Comparison of ENCODE assay signal across 1 cellular context in the genomic region with DNA sequence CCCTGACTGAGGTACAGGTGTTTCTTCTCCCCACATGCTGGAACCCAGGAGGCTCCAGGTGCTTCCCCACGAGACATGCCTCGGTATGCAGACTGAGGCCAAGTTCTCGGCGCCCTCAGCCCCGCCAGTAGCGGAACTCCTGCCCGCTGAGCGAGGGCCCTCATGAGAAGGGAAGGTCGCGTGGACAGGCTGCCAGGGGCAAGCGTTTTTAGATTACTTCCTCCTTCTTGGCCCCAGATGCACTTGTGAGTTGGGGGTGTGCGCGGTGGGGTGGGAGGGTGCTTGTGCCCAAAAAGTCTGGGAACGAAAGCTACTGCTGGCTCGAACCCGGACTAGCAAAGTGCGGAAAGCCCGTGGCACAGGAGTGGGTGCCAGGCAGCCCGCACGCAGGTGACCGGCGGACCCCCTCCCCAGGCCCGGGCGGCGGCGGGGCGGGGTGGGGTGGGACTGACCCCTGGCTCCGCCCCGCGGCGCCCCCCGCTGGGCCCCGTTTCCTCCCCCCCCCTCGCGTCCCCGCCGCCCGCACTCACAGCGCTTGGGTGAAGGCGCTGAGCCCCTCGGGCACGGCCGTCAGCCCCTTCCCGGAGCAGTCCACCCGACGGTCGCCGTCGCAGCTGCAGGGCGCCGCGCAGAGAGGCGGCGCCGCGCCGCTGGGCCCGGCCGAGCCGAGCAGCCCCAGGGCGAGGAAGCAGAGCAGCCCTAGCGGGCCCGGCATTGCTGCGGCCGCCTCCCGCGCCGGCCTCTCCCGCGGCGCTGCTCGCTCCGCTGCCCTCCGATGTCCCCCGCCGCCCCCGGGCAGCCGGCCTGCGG.
TF ChIP-seq lines count a peak whose summit lies in the region.

No MANE protein-coding gene starts in this region.

TF ChIP-seq in HepG2, 621 proteins besides CTCF, POLR2A, EP300 and RAD21 (continues in another document):
- TF ChIP-seq MBNL3 (CRISPR knock-in tag; conservative IDR thresholded peaks at IDR 0.05) (no peak), HNRNPL (IDR thresholded peaks at IDR 0.05; ENCODE audit: low read depth, low read length) (no peak), GABPB1 (CRISPR knock-in tag; IDR thresholded peaks at IDR 0.05) (peak; percentile 46; the same call in 1 of the 2 replicates), ZNF510 (CRISPR knock-in tag; IDR thresholded peaks at IDR 0.05; ENCODE audit: low read depth) (no peak), ZNF564 (CRISPR knock-in tag; IDR thresholded peaks at IDR 0.05) (peak; percentile 24; the same call in 1 of the 2 replicates), ZFP1 (CRISPR knock-in tag; IDR thresholded peaks at IDR 0.05) (no peak), CBX5 (CRISPR knock-in tag; IDR thresholded peaks at IDR 0.05; ENCODE audit: borderline replicate concordance) (no peak), IRF2 (CRISPR knock-in tag; IDR thresholded peaks at IDR 0.05) (no peak), SRY (CRISPR knock-in tag; IDR thresholded peaks at IDR 0.05) (no peak), ZNF558 (CRISPR knock-in tag; IDR thresholded peaks at IDR 0.05; ENCODE audit: borderline replicate concordance) (no peak), ZMAT3 (CRISPR knock-in tag; conservative IDR thresholded peaks at IDR 0.05) (peak; percentile 58; the same call in 1 of the 2 replicates), AGO1 (IDR thresholded peaks at IDR 0.05; ENCODE audit: low read depth, low read length, poor library complexity, severe bottlenecking) (peak; percentile 58), ZNF232 (CRISPR knock-in tag; IDR thresholded peaks at IDR 0.05; ENCODE audit: borderline replicate concordance) (no peak), ISX (CRISPR knock-in tag; conservative IDR thresholded peaks at IDR 0.05) (no peak), ZNF33A (CRISPR knock-in tag; IDR thresholded peaks at IDR 0.05; ENCODE audit: borderline replicate concordance) (no peak), ZNF780A (CRISPR knock-in tag; IDR thresholded peaks at IDR 0.05) (no peak)
- TF ChIP-seq, protein P1, sequence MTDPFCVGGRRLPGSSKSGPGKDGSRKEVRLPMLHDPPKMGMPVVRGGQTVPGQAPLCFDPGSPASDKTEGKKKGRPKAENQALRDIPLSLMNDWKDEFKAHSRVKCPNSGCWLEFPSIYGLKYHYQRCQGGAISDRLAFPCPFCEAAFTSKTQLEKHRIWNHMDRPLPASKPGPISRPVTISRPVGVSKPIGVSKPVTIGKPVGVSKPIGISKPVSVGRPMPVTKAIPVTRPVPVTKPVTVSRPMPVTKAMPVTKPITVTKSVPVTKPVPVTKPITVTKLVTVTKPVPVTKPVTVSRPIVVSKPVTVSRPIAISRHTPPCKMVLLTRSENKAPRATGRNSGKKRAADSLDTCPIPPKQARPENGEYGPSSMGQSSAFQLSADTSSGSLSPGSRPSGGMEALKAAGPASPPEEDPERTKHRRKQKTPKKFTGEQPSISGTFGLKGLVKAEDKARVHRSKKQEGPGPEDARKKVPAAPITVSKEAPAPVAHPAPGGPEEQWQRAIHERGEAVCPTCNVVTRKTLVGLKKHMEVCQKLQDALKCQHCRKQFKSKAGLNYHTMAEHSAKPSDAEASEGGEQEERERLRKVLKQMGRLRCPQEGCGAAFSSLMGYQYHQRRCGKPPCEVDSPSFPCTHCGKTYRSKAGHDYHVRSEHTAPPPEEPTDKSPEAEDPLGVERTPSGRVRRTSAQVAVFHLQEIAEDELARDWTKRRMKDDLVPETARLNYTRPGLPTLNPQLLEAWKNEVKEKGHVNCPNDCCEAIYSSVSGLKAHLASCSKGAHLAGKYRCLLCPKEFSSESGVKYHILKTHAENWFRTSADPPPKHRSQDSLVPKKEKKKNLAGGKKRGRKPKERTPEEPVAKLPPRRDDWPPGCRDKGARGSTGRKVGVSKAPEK (CRISPR knock-in tag; IDR thresholded peaks at IDR 0.05; ENCODE audit: borderline replicate concordance): no peak
- TF ChIP-seq, protein P2, sequence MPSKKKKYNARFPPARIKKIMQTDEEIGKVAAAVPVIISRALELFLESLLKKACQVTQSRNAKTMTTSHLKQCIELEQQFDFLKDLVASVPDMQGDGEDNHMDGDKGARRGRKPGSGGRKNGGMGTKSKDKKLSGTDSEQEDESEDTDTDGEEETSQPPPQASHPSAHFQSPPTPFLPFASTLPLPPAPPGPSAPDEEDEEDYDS (CRISPR knock-in tag; IDR thresholded peaks at IDR 0.05): no peak
- TF ChIP-seq, protein P3, sequence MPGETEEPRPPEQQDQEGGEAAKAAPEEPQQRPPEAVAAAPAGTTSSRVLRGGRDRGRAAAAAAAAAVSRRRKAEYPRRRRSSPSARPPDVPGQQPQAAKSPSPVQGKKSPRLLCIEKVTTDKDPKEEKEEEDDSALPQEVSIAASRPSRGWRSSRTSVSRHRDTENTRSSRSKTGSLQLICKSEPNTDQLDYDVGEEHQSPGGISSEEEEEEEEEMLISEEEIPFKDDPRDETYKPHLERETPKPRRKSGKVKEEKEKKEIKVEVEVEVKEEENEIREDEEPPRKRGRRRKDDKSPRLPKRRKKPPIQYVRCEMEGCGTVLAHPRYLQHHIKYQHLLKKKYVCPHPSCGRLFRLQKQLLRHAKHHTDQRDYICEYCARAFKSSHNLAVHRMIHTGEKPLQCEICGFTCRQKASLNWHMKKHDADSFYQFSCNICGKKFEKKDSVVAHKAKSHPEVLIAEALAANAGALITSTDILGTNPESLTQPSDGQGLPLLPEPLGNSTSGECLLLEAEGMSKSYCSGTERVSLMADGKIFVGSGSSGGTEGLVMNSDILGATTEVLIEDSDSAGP (CRISPR knock-in tag; IDR thresholded peaks at IDR 0.05; ENCODE audit: borderline replicate concordance): 0 out of 2 replicates have a peak, but pooled peaks have one; percentile 36
- TF ChIP-seq, protein P4, sequence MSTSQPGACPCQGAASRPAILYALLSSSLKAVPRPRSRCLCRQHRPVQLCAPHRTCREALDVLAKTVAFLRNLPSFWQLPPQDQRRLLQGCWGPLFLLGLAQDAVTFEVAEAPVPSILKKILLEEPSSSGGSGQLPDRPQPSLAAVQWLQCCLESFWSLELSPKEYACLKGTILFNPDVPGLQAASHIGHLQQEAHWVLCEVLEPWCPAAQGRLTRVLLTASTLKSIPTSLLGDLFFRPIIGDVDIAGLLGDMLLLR (CRISPR knock-in tag; IDR thresholded peaks at IDR 0.05): no peak
- TF ChIP-seq, protein P5, sequence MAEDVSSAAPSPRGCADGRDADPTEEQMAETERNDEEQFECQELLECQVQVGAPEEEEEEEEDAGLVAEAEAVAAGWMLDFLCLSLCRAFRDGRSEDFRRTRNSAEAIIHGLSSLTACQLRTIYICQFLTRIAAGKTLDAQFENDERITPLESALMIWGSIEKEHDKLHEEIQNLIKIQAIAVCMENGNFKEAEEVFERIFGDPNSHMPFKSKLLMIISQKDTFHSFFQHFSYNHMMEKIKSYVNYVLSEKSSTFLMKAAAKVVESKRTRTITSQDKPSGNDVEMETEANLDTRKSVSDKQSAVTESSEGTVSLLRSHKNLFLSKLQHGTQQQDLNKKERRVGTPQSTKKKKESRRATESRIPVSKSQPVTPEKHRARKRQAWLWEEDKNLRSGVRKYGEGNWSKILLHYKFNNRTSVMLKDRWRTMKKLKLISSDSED (CRISPR knock-in tag; IDR thresholded peaks at IDR 0.05): 0 out of 2 replicates have a peak, but pooled peaks have one; percentile 0
- TF ChIP-seq, protein P6, sequence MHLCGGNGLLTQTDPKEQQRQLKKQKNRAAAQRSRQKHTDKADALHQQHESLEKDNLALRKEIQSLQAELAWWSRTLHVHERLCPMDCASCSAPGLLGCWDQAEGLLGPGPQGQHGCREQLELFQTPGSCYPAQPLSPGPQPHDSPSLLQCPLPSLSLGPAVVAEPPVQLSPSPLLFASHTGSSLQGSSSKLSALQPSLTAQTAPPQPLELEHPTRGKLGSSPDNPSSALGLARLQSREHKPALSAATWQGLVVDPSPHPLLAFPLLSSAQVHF (CRISPR knock-in tag; IDR thresholded peaks at IDR 0.05): no peak
- TF ChIP-seq, protein P7, sequence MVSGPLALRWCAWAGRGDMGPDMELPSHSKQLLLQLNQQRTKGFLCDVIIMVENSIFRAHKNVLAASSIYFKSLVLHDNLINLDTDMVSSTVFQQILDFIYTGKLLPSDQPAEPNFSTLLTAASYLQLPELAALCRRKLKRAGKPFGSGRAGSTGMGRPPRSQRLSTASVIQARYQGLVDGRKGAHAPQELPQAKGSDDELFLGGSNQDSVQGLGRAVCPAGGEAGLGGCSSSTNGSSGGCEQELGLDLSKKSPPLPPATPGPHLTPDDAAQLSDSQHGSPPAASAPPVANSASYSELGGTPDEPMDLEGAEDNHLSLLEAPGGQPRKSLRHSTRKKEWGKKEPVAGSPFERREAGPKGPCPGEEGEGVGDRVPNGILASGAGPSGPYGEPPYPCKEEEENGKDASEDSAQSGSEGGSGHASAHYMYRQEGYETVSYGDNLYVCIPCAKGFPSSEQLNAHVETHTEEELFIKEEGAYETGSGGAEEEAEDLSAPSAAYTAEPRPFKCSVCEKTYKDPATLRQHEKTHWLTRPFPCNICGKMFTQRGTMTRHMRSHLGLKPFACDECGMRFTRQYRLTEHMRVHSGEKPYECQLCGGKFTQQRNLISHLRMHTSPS (CRISPR knock-in tag; IDR thresholded peaks at IDR 0.05; ENCODE audit: low read depth): peak; percentile 21; the same call in 1 of the 2 replicates
- TF ChIP-seq, protein P8, sequence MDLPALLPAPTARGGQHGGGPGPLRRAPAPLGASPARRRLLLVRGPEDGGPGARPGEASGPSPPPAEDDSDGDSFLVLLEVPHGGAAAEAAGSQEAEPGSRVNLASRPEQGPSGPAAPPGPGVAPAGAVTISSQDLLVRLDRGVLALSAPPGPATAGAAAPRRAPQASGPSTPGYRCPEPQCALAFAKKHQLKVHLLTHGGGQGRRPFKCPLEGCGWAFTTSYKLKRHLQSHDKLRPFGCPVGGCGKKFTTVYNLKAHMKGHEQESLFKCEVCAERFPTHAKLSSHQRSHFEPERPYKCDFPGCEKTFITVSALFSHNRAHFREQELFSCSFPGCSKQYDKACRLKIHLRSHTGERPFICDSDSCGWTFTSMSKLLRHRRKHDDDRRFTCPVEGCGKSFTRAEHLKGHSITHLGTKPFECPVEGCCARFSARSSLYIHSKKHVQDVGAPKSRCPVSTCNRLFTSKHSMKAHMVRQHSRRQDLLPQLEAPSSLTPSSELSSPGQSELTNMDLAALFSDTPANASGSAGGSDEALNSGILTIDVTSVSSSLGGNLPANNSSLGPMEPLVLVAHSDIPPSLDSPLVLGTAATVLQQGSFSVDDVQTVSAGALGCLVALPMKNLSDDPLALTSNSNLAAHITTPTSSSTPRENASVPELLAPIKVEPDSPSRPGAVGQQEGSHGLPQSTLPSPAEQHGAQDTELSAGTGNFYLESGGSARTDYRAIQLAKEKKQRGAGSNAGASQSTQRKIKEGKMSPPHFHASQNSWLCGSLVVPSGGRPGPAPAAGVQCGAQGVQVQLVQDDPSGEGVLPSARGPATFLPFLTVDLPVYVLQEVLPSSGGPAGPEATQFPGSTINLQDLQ (CRISPR knock-in tag; IDR thresholded peaks at IDR 0.05): no peak
- TF ChIP-seq, protein P9, sequence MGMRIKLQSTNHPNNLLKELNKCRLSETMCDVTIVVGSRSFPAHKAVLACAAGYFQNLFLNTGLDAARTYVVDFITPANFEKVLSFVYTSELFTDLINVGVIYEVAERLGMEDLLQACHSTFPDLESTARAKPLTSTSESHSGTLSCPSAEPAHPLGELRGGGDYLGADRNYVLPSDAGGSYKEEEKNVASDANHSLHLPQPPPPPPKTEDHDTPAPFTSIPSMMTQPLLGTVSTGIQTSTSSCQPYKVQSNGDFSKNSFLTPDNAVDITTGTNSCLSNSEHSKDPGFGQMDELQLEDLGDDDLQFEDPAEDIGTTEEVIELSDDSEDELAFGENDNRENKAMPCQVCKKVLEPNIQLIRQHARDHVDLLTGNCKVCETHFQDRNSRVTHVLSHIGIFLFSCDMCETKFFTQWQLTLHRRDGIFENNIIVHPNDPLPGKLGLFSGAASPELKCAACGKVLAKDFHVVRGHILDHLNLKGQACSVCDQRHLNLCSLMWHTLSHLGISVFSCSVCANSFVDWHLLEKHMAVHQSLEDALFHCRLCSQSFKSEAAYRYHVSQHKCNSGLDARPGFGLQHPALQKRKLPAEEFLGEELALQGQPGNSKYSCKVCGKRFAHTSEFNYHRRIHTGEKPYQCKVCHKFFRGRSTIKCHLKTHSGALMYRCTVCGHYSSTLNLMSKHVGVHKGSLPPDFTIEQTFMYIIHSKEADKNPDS (CRISPR knock-in tag; IDR thresholded peaks at IDR 0.05): no peak
- TF ChIP-seq, protein P10, sequence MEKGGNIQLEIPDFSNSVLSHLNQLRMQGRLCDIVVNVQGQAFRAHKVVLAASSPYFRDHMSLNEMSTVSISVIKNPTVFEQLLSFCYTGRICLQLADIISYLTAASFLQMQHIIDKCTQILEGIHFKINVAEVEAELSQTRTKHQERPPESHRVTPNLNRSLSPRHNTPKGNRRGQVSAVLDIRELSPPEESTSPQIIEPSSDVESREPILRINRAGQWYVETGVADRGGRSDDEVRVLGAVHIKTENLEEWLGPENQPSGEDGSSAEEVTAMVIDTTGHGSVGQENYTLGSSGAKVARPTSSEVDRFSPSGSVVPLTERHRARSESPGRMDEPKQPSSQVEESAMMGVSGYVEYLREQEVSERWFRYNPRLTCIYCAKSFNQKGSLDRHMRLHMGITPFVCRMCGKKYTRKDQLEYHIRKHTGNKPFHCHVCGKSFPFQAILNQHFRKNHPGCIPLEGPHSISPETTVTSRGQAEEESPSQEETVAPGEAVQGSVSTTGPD (CRISPR knock-in tag; IDR thresholded peaks at IDR 0.05): no peak
